10 cellular contexts compared by ENCODE assay signal in genomic region chr1:27519341-27520258, GRCh38. TPM values are rescaled to one million over a fixed set of nuclear protein-coding genes. Genes with fewer than 3 reads are reported as not detected.
A peak's percentile ranks its signal among the peaks of the same experiment; 100 is the strongest.
DNase-seq lines count a peak whose midpoint lies in the region; ATAC-seq and TF ChIP-seq lines count a peak whose summit lies in the region.
"Had no signal": no experiment of that assay in that cellular context is flagged by ENCODE, and none has a peak within 500 bp of the region (broad histone marks: within the 10 kb centered on the region; RNA-seq: fewer than 3 reads in every experiment).

No MANE protein-coding gene starts in this region.

- H3K27ac Mint-ChIP-seq in type B pancreatic cell = peak overlapping the region; percentile 72

- TF ChIP-seq CTCF in body of pancreas (IDR thresholded peaks at IDR 0.05) = no peak
- no peak for TF ChIP-seq CTCF in type B pancreatic cell (conservative IDR thresholded peaks at IDR 0.05)

- H3K36me3 ChIP-seq in body of pancreas (replicated peaks in 1 of 2; ENCODE audit: insufficient read depth in 1 of 2, low read depth in 2 of 2) = no peaks in the 10 kb centered on the region
- no peaks in the 10 kb centered on the region for H3K36me3 ChIP-seq in mesenchymal stem cell (ENCODE audit: control insufficient read depth in 1 of 2, insufficient read depth in 2 of 2, low read depth in 1 of 2, low read length in 2 of 2)
- H3K36me3 ChIP-seq: upper lobe of left lung had no signal

- intact Hi-C loops in body of pancreas (cut with DNase I) = no loop called here

- TF ChIP-seq POLR2A in body of pancreas (IDR thresholded peaks at IDR 0.05) = no peak

- no peaks in the 10 kb centered on the region for H3K27me3 Mint-ChIP-seq in type B pancreatic cell

- H3K4me1 ChIP-seq in body of pancreas (peaks cover 18% of the 10 kb centered on the region), mesenchymal stem cell (ENCODE audit: control insufficient read depth, insufficient read depth, low read depth, low read length) (peaks cover 41% of the 10 kb centered on the region)

- no peak overlapping the region for H3K4me2 ChIP-seq in mesenchymal stem cell (ENCODE audit: low read length, poor library complexity, severe bottlenecking)

- peak overlapping the region; percentile 49 to 61 for H2BK12ac ChIP-seq in mesenchymal stem cell (ENCODE audit: low read length in 2 of 2)

- no peak overlapping the region for H2AK5ac ChIP-seq in mesenchymal stem cell (ENCODE audit: low read length, severe bottlenecking)

- peak overlapping the region in 2 of 4 donors; percentile 17 to 21 for H3K27ac ChIP-seq in body of pancreas
- H3K27ac ChIP-seq in mesenchymal stem cell (ENCODE audit: low read length, poor library complexity, severe bottlenecking) = no peak overlapping the region
- H3K27ac ChIP-seq: C4-2B had no signal

- no peak overlapping the region for H3K9ac ChIP-seq in mesenchymal stem cell (ENCODE audit: low read length)

- H4K91ac ChIP-seq in mesenchymal stem cell (ENCODE audit: low read length) = peak overlapping the region; percentile 93

- peak overlapping the region; percentile 41 to 59 for H3K18ac ChIP-seq in mesenchymal stem cell (ENCODE audit: low read depth in 1 of 2, low read length in 2 of 2)

- no peak overlapping the region for H2BK5ac ChIP-seq in mesenchymal stem cell (ENCODE audit: low read depth, low read length, poor library complexity, severe bottlenecking)

- H3K4ac ChIP-seq in mesenchymal stem cell (ENCODE audit: low read depth in 1 of 2, low read length in 2 of 2) = peak overlapping the region in 1 of 2 experiments; percentile 68

- 63 to 81% methylated on average over 9 to 21 of the region's 24 CpGs for WGBS in body of pancreas, 2 donors
- WGBS in mesenchymal stem cell = 60% methylated on average over 24 of the region's 24 CpGs

- H3K9me3 ChIP-seq in body of pancreas (no peaks in the 10 kb centered on the region), mesenchymal stem cell (ENCODE audit: control insufficient read depth, low read length) (no peaks in the 10 kb centered on the region)
- H3K9me3 ChIP-seq: upper lobe of left lung had no signal

- peak; percentile 51 for DNase-seq in NCI-H82 (lab: John Stamatoyannopoulos, UW)
- DNase-seq in NCI-H82 treated with DMSO at 0.1 percent for 48 hours (lab: John Stamatoyannopoulos, UW; ENCODE audit: unreplicated experiment) = no peak
- DNase-seq in body of pancreas = peak in 3 of 4 donors; percentile 40 to 46 (median 44)
- DNase-seq in mesenchymal stem cell = no peak
- DNase-seq in type B pancreatic cell (ENCODE audit: extremely low spot score, unreplicated experiment) = no peak
- no peak for DNase-seq in HUDEP-2 (lab: John Stamatoyannopoulos, UW; ENCODE audit: unreplicated experiment in 76 of 76)

- H2AFZ ChIP-seq in mesenchymal stem cell (ENCODE audit: low read depth, low read length) = no peak overlapping the region

- H3K79me1 ChIP-seq in mesenchymal stem cell (replicated peaks; ENCODE audit: low read length, poor library complexity, severe bottlenecking) = no peaks in the 10 kb centered on the region

- peaks cover 70% of the 10 kb centered on the region for H3K4me1 Mint-ChIP-seq in type B pancreatic cell (ENCODE audit: unreplicated experiment)

- H2BK120ac ChIP-seq in mesenchymal stem cell (ENCODE audit: low read depth, low read length) = peak overlapping the region; percentile 45

- H3K4me3 Mint-ChIP-seq in type B pancreatic cell = peak overlapping the region; percentile 37

- peak overlapping the region; percentile 78 for H2BK15ac ChIP-seq in mesenchymal stem cell (ENCODE audit: low read depth, poor library complexity, severe bottlenecking)

- no peaks in the 10 kb centered on the region for H3K36me3 Mint-ChIP-seq in type B pancreatic cell

- peak overlapping the region; percentile 82 for H4K8ac ChIP-seq in mesenchymal stem cell (ENCODE audit: low read length)

- H3K23ac ChIP-seq in mesenchymal stem cell (ENCODE audit: low read length in 2 of 2) = no peak overlapping the region

- no peak overlapping the region for H3K4me3 ChIP-seq in body of pancreas
- H3K4me3 ChIP-seq in mesenchymal stem cell (ENCODE audit: insufficient read depth in 1 of 2, low read depth in 1 of 2, low read length in 2 of 2) = no peak overlapping the region

- peak overlapping the region in 1 of 2 experiments; percentile 8 for H3K14ac ChIP-seq in mesenchymal stem cell (ENCODE audit: low read length in 2 of 2)

- ATAC-seq in body of pancreas (peak; percentile 41), GM18870 (IDR thresholded peaks at IDR 0.05; ENCODE audit: unreplicated experiment) (no peak), GM21367 (IDR thresholded peaks at IDR 0.05; ENCODE audit: unreplicated experiment) (no peak)

- H3K9me3 Mint-ChIP-seq in type B pancreatic cell = no peaks in the 10 kb centered on the region

- H3K27me3 ChIP-seq in body of pancreas (no peaks in the 10 kb centered on the region), mesenchymal stem cell (ENCODE audit: control insufficient read depth in 1 of 2, insufficient read depth in 1 of 2, low read length in 2 of 2) (no peaks in the 10 kb centered on the region)
- H3K27me3 ChIP-seq: upper lobe of left lung had no signal

RNA-seq across cellular contexts. Expression of gene WASF2, which starts 29.6 kb away (rescaled TPM):
- total RNA-seq in body of pancreas = 10 to 100 TPM; 28.0 to 36.1 TPM
- polyA plus RNA-seq in mesenchymal stem cell (2013, experiment 1 of 2) = 68.4 TPM
- polyA plus RNA-seq in mesenchymal stem cell (2013, experiment 2 of 2) = 68.6 TPM
- total RNA-seq in type B pancreatic cell (ENCODE audit: low replicate concordance) = 113 and 123 TPM in 2 replicates

Comparison
In these comparisons a context has a peak if more than half of its experiments do, and no peak if none do; other contexts are left out.
1. DNase-seq: peak in NCI-H82 (single experiment) and body of pancreas (3 of 4); none in NCI-H82 treated with DMSO at 0.1 percent for 48 hours (single experiment), mesenchymal stem cell (single experiment), type B pancreatic cell (single experiment) and HUDEP-2 (0 of 76).